Comparison of ENCODE assay signal across 9 cellular contexts in the genomic region with DNA sequence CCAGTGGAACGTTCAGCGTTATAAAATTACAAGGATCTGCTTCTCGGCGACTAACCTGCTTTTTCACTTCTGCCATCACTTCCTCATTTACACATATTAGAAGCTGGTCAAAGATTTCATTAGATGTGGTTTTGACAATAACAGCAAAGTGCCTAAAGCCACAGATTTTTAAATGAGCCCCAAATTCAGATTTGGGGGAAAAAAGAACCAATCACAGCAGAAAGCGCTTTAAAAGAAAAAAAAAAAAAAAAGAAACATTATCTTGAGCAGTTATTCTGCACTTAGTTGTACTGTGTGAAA.
DNase-seq lines count a peak whose midpoint lies in the region; ATAC-seq lines count a peak whose summit lies in the region.
"Had no signal": no experiment of that assay in that cellular context is flagged by ENCODE, and none has a peak within 500 bp of the region (broad histone marks: within the 10 kb centered on the region; RNA-seq: fewer than 3 reads in every experiment).

No MANE protein-coding gene starts in this region.

- H3K9ac ChIP-seq in endocrine pancreas (ENCODE audit: control insufficient read depth, insufficient read depth, low read length): no peak overlapping the region

- no peaks in the 10 kb centered on the region for H3K27me3 ChIP-seq in endocrine pancreas (ENCODE audit: control insufficient read depth, insufficient read depth, low read length)

- H3K4me1 ChIP-seq in endocrine pancreas (ENCODE audit: control insufficient read depth, insufficient read depth, low read length): peaks cover 11% of the 10 kb centered on the region

- peak overlapping the region; percentile 57 to 73 for H3K4me3 Mint-ChIP-seq in stimulated activated naive B cell treated with anti-CD40 and anti-IgM and Interleukin-4, amounts not matched to agents 10 μg/mL and 1 μg/mL and 100 μg/mL, for 72 hours

- H3K4me1 Mint-ChIP-seq in stimulated activated naive B cell treated with anti-CD40 and anti-IgM and Interleukin-4, amounts not matched to agents 10 μg/mL and 1 μg/mL and 100 μg/mL, for 72 hours: peaks cover 33 to 55% of the 10 kb centered on the region in 2 donors

- no peaks in the 10 kb centered on the region for H3K36me3 ChIP-seq in endocrine pancreas (ENCODE audit: control insufficient read depth, insufficient read depth, low read length)

- no peaks in the 10 kb centered on the region for H3K27me3 Mint-ChIP-seq in stimulated activated naive B cell treated with anti-CD40 and anti-IgM and Interleukin-4, amounts not matched to agents 10 μg/mL and 1 μg/mL and 100 μg/mL, for 72 hours

- DNase-seq in stimulated activated naive B cell treated with anti-CD40 and anti-IgM and Interleukin-4, amounts not matched to agents 10 μg/mL and 1 μg/mL and 100 μg/mL, for 72 hours: no peak
- DNase-seq in NCI-H1417 (lab: John Stamatoyannopoulos, UW): no peak
- no peak for DNase-seq in GF-D8 (lab: John Stamatoyannopoulos, UW)
- no peak for DNase-seq in activated effector memory CD4-positive, alpha-beta T cell treated with anti-CD3 and anti-CD28 coated beads, Interleukin-2, amount 50 U/mL, for 16 hours
- DNase-seq: activated effector memory CD4-positive, alpha-beta T cell treated with Interleukin-2 at 50 U/mL for 16 hours had no signal

- H3K9me3 ChIP-seq in endocrine pancreas (ENCODE audit: control insufficient read depth, low read length): no peaks in the 10 kb centered on the region

- peak overlapping the region; percentile 99 for H3K4me3 ChIP-seq in endocrine pancreas (ENCODE audit: control insufficient read depth, insufficient read depth, low read length)

- no peaks in the 10 kb centered on the region for H3K9me3 Mint-ChIP-seq in stimulated activated naive B cell treated with anti-CD40 and anti-IgM and Interleukin-4, amounts not matched to agents 10 μg/mL and 1 μg/mL and 100 μg/mL, for 72 hours

- H3K27ac Mint-ChIP-seq in stimulated activated naive B cell treated with anti-CD40 and anti-IgM and Interleukin-4, amounts not matched to agents 10 μg/mL and 1 μg/mL and 100 μg/mL, for 72 hours: peak overlapping the region; percentile 32

- ATAC-seq in GM19351 (IDR thresholded peaks at IDR 0.05; ENCODE audit: unreplicated experiment) (peak; percentile 84), HG03354 (IDR thresholded peaks at IDR 0.05; ENCODE audit: poor library complexity, severe bottlenecking, unreplicated experiment) (peak; percentile 61), HG03045 (IDR thresholded peaks at IDR 0.05; ENCODE audit: unreplicated experiment) (no peak)
- peak; percentile 58 to 71 for ATAC-seq in stimulated activated naive B cell treated with anti-CD40 and anti-IgM and Interleukin-4, amounts not matched to agents 10 μg/mL and 1 μg/mL and 100 μg/mL, for 72 hours (replicated peaks)

- no peaks in the 10 kb centered on the region for H3K36me3 Mint-ChIP-seq in stimulated activated naive B cell treated with anti-CD40 and anti-IgM and Interleukin-4, amounts not matched to agents 10 μg/mL and 1 μg/mL and 100 μg/mL, for 72 hours
